Comparison of ENCODE assay signal across 8 cellular contexts in the genomic region with DNA sequence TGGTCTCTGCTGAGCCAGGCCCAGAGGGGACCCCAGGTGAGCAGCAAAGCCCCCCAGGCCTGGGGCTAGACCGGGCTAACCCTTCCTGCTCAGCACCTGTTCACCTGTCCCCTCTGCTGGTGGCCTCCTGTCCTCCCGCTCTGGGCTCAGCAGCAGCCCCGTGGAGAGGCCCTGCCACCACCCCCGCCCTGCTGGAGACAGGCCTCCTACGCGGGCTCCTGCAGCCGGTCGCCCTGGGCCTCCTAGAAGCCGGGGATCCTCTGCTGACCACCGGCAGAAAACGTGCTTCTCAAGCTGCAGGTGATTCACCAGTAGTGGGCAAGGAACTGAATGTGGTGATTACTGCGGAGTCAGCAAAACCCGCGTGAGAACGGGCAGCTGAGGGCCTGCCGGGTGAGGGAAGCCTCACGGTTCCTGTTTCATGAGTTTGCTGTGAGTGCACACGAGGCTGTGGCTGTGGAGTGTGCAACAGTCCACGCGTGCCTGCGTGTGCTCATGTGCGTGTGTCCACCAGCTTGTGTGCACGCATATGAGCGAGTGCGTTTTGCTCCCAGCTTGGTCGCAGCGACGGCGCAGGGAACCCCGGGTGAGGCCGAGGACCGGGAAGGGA. TPM values are rescaled to one million over a fixed set of nuclear protein-coding genes. Genes with fewer than 3 reads are reported as not detected.
DNase-seq lines count a peak whose midpoint lies in the region; ATAC-seq and TF ChIP-seq lines count a peak whose summit lies in the region.

No MANE protein-coding gene starts in this region.

- DNase-seq in AG08395 (ENCODE audit: low spot score) = peak; percentile 50
- DNase-seq in activated CD4-positive, alpha-beta memory T cell treated with anti-CD3 and anti-CD28 coated beads, Interleukin-2, amount 10 ng/mL, durations not matched to agents 7 days and 5 days = peak; percentile 48
- DNase-seq in foreskin keratinocyte = peak in 1 of 2 donors; percentile 37
- peak; percentile 97 for DNase-seq in osteoblast (ENCODE audit: insufficient read length, low spot score, missing footprints)
- DNase-seq in NCI-H524 treated with DMSO at 0.1 percent for 48 hours (lab: John Stamatoyannopoulos, UW) = no peak
- DNase-seq in NCI-H2029 treated with DMSO at 0.1 percent for 48 hours (lab: John Stamatoyannopoulos, UW) = no peak
- no peak for DNase-seq in NCI-H2081 treated with DMSO at 0.1 percent for 48 hours (lab: John Stamatoyannopoulos, UW)

- H3K9me3 ChIP-seq in HUES48 (ENCODE audit: control insufficient read depth, insufficient read depth, low read length) (no peaks in the 10 kb centered on the region), osteoblast (ENCODE audit: low read depth, low read length) (no peaks in the 10 kb centered on the region)

- no peaks in the 10 kb centered on the region for H3K36me3 Mint-ChIP-seq in activated CD4-positive, alpha-beta memory T cell treated with anti-CD3 and anti-CD28 coated beads, Interleukin-2, amount 10 ng/mL, durations not matched to agents 7 days and 5 days (ENCODE audit: low read depth)

- H3K4me2 ChIP-seq in osteoblast (ENCODE audit: insufficient read depth, low read length) = peak overlapping the region; percentile 86

- H3K27ac ChIP-seq in HUES48 (ENCODE audit: low read depth, low read length) = no peak overlapping the region
- no peak overlapping the region for H3K27ac ChIP-seq in foreskin keratinocyte
- H3K27ac ChIP-seq in osteoblast (ENCODE audit: low read depth, low read length) = no peak overlapping the region

- peaks cover 13% of the 10 kb centered on the region for H3K4me1 ChIP-seq in HUES48 (ENCODE audit: control insufficient read depth, insufficient read depth, low read length)
- peaks cover 8% of the 10 kb centered on the region for H3K4me1 ChIP-seq in foreskin keratinocyte
- H3K4me1 ChIP-seq in osteoblast (ENCODE audit: insufficient read depth, low read length) = peaks cover 27% of the 10 kb centered on the region

- POLR2A ChIA-PET in activated CD4-positive, alpha-beta memory T cell treated with anti-CD3 and anti-CD28 coated beads, Interleukin-2, amount 10 ng/mL, durations not matched to agents 7 days and 5 days (lab: Charles Lee) = interaction anchor here (1.0 to 3.7 kb wide), 11 partner anchors 16 to 310 kb away, joined by 3 to 25 read pairs (median 6); a partner anchor contains a TSS

- TF ChIP-seq CTCF in foreskin keratinocyte (conservative IDR thresholded peaks at IDR 0.05) = no peak
- no peak for TF ChIP-seq CTCF in osteoblast (IDR thresholded peaks at IDR 0.05; ENCODE audit: extremely low read depth, low read depth, low read length)

- peak overlapping the region; percentile 78 for H3K27ac Mint-ChIP-seq in activated CD4-positive, alpha-beta memory T cell treated with anti-CD3 and anti-CD28 coated beads, Interleukin-2, amount 10 ng/mL, durations not matched to agents 7 days and 5 days

- H3K4me3 ChIP-seq in HUES48 (ENCODE audit: low read depth, low read length) (peak overlapping the region; percentile 43), osteoblast (ENCODE audit: insufficient read depth, low read length) (peak overlapping the region; percentile 72)

- peak; percentile 14 for ATAC-seq in foreskin keratinocyte

- no peaks in the 10 kb centered on the region for H3K79me2 ChIP-seq in osteoblast (ENCODE audit: insufficient read depth, low read length)

- H3K36me3 ChIP-seq in HUES48 (ENCODE audit: control insufficient read depth, insufficient read depth, low read length) (no peaks in the 10 kb centered on the region), osteoblast (ENCODE audit: insufficient read depth, low read length) (no peaks in the 10 kb centered on the region)

- no peak overlapping the region for H3K9ac ChIP-seq in HUES48 (ENCODE audit: low read depth, low read length)

- H3K27me3 Mint-ChIP-seq in activated CD4-positive, alpha-beta memory T cell treated with anti-CD3 and anti-CD28 coated beads, Interleukin-2, amount 10 ng/mL, durations not matched to agents 7 days and 5 days = peaks cover 7% of the 10 kb centered on the region

- no peaks in the 10 kb centered on the region for H3K9me3 Mint-ChIP-seq in activated CD4-positive, alpha-beta memory T cell treated with anti-CD3 and anti-CD28 coated beads, Interleukin-2, amount 10 ng/mL, durations not matched to agents 7 days and 5 days

- no peaks in the 10 kb centered on the region for H4K20me1 ChIP-seq in osteoblast (ENCODE audit: insufficient read depth, low read length)

- peaks cover 35% of the 10 kb centered on the region for H3K4me1 Mint-ChIP-seq in activated CD4-positive, alpha-beta memory T cell treated with anti-CD3 and anti-CD28 coated beads, Interleukin-2, amount 10 ng/mL, durations not matched to agents 7 days and 5 days

- H2AFZ ChIP-seq in osteoblast (ENCODE audit: low read length) = peak overlapping the region; percentile 47

- peak overlapping the region; percentile 84 for H3K4me3 Mint-ChIP-seq in activated CD4-positive, alpha-beta memory T cell treated with anti-CD3 and anti-CD28 coated beads, Interleukin-2, amount 10 ng/mL, durations not matched to agents 7 days and 5 days

- CTCF ChIA-PET in activated CD4-positive, alpha-beta memory T cell treated with anti-CD3 and anti-CD28 coated beads, Interleukin-2, amount 10 ng/mL, durations not matched to agents 7 days and 5 days (lab: Charles Lee) = interaction anchor here (1.0 kb wide), 1 partner anchor 30 kb away, joined by 3 read pairs; no protein-coding TSS in a partner anchor

- H3K27me3 ChIP-seq in HUES48 (ENCODE audit: control insufficient read depth, insufficient read depth, low read length) = peaks cover 38% of the 10 kb centered on the region
- peaks cover 21% of the 10 kb centered on the region for H3K27me3 ChIP-seq in foreskin keratinocyte
- peaks cover 23% of the 10 kb centered on the region for H3K27me3 ChIP-seq in osteoblast (ENCODE audit: insufficient read depth, low read length)

RNA-seq across cellular contexts. Expression of a gene that starts 0.8 kb away (rescaled TPM):
- total RNA-seq in activated CD4-positive, alpha-beta memory T cell treated with anti-CD3 and anti-CD28 coated beads, Interleukin-2, amount 10 ng/mL, durations not matched to agents 7 days and 5 days = 10 to 100 TPM; 18.3 to 18.5 TPM
- total RNA-seq in foreskin keratinocyte (5.0 and 6.6 TPM in 2 replicates), osteoblast (5.8 and 11.5 TPM in 2 replicates)
- 8.2 and 9.5 TPM in 2 replicates for polyA plus RNA-seq in foreskin keratinocyte

RNA-seq across cellular contexts. Expression of a gene that starts 15.4 kb away (rescaled TPM):
- total RNA-seq in activated CD4-positive, alpha-beta memory T cell treated with anti-CD3 and anti-CD28 coated beads, Interleukin-2, amount 10 ng/mL, durations not matched to agents 7 days and 5 days = 100 to 1,000 TPM; 138 to 140 TPM
- not detected in 2 replicates for total RNA-seq in foreskin keratinocyte
- not detected in 2 replicates for polyA plus RNA-seq in foreskin keratinocyte
- not detected in 2 replicates for total RNA-seq in osteoblast

RNA-seq across cellular contexts. Expression of a gene that starts 26.3 kb away (rescaled TPM):
- total RNA-seq in activated CD4-positive, alpha-beta memory T cell treated with anti-CD3 and anti-CD28 coated beads, Interleukin-2, amount 10 ng/mL, durations not matched to agents 7 days and 5 days = not detected
- total RNA-seq in foreskin keratinocyte (0.07 TPM in 1 of 2 replicates, not detected in the other), osteoblast (under 0.01 and 0.29 TPM in 2 replicates)
- polyA plus RNA-seq in foreskin keratinocyte = 0.02 TPM in 1 of 2 replicates, not detected in the other

RNA-seq across cellular contexts. Expression of a gene that starts 38.8 kb away (rescaled TPM):
- not detected for total RNA-seq in activated CD4-positive, alpha-beta memory T cell treated with anti-CD3 and anti-CD28 coated beads, Interleukin-2, amount 10 ng/mL, durations not matched to agents 7 days and 5 days
- not detected in 2 replicates for total RNA-seq in foreskin keratinocyte
- polyA plus RNA-seq in foreskin keratinocyte = not detected in 2 replicates
- not detected in 2 replicates for total RNA-seq in osteoblast

RNA-seq across cellular contexts. Expression of a gene that starts 59.3 kb away (rescaled TPM):
- total RNA-seq in activated CD4-positive, alpha-beta memory T cell treated with anti-CD3 and anti-CD28 coated beads, Interleukin-2, amount 10 ng/mL, durations not matched to agents 7 days and 5 days = 100 to 1,000 TPM; 116 TPM
- total RNA-seq in foreskin keratinocyte (57.7 and 62.8 TPM in 2 replicates), osteoblast (45.4 and 50.3 TPM in 2 replicates)
- polyA plus RNA-seq in foreskin keratinocyte = 75.6 and 81.9 TPM in 2 replicates

Comparison
In these comparisons a context has a peak if more than half of its experiments do, and no peak if none do; other contexts are left out.
1. DNase-seq: peak in AG08395 (single experiment), activated CD4-positive, alpha-beta memory T cell treated with anti-CD3 and anti-CD28 coated beads, Interleukin-2, amount 10 ng/mL, durations not matched to agents 7 days and 5 days (single experiment) and osteoblast (single experiment); none in NCI-H524 treated with DMSO at 0.1 percent for 48 hours (single experiment), NCI-H2029 treated with DMSO at 0.1 percent for 48 hours (single experiment) and NCI-H2081 treated with DMSO at 0.1 percent for 48 hours (single experiment).
2. RNA of a gene that starts 15.4 kb away (total RNA-seq): 138 to 140 TPM in activated CD4-positive, alpha-beta memory T cell treated with anti-CD3 and anti-CD28 coated beads, Interleukin-2, amount 10 ng/mL, durations not matched to agents 7 days and 5 days; not detected in foreskin keratinocyte and not detected in osteoblast; every median in the first group is over 100 times any median in the second.